ENCODE assay signal across 1 cellular context in the genomic region with DNA sequence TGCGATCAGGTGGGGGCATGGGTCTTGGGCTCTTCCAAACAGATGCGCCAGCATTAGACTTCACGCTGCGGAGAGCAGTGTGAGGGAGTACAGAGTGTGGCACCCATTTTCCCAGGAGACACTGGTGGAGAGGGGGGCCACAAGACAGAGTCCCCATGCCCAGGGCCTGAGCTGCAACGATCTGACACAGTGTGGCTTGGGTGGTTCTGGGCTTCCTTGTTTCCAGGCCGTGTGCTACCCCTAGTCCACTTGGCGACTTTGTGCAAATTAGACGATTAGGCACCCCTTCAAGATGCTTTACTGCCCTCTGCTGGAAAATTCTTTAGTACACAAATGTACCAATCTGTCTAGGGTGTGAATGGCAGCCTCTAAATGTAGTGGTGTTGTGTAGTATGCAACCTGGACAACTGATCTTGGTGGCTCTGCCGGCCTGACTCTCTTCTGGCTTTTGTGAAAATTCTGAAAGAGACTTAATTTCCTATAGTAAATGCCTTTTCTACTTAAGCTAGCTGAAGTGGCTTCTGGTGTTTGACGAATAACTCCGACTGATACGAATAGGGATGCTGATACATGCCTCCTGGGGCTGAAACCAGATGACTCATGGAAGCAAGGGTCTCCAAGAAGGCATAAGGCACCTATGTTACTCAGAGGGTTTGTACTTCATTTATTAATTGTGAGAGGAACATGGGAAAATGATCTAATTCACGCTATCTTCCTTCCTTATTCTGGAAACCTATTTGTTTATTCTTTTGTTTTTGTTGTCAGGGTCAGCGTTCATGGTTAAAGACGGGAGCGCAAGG.
TF ChIP-seq lines count a peak whose summit lies in the region.

No MANE protein-coding gene starts in this region.

TF ChIP-seq in HCT116, 20 proteins besides CTCF, POLR2A, EP300 and RAD21 (continued from another document):
- TF ChIP-seq, protein P1, sequence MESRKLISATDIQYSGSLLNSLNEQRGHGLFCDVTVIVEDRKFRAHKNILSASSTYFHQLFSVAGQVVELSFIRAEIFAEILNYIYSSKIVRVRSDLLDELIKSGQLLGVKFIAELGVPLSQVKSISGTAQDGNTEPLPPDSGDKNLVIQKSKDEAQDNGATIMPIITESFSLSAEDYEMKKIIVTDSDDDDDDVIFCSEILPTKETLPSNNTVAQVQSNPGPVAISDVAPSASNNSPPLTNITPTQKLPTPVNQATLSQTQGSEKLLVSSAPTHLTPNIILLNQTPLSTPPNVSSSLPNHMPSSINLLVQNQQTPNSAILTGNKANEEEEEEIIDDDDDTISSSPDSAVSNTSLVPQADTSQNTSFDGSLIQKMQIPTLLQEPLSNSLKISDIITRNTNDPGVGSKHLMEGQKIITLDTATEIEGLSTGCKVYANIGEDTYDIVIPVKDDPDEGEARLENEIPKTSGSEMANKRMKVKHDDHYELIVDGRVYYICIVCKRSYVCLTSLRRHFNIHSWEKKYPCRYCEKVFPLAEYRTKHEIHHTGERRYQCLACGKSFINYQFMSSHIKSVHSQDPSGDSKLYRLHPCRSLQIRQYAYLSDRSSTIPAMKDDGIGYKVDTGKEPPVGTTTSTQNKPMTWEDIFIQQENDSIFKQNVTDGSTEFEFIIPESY (IDR thresholded peaks at IDR 0.05; ENCODE audit: extremely low read depth, insufficient replicate concordance, low read length), result no peak
- TF ChIP-seq CEBPB (IDR thresholded peaks at IDR 0.05; ENCODE audit: low read depth) (no peak), POLR2AphosphoS5 (IDR thresholded peaks at IDR 0.05; ENCODE audit: low read depth, low read length) (no peak), EZH2phosphoT487 (IDR thresholded peaks at IDR 0.05; ENCODE audit: borderline replicate concordance) (no peak), SP1 (IDR thresholded peaks at IDR 0.05; ENCODE audit: low read depth) (no peak), SRF (IDR thresholded peaks at IDR 0.05; ENCODE audit: low read depth) (no peak), TCF7L2 (IDR thresholded peaks at IDR 0.05; ENCODE audit: borderline replicate concordance, extremely low read depth, insufficient read depth, insufficient read length) (no peak), EGR1 (IDR thresholded peaks at IDR 0.05; ENCODE audit: low read depth) (no peak)
- TF ChIP-seq, protein P2, sequence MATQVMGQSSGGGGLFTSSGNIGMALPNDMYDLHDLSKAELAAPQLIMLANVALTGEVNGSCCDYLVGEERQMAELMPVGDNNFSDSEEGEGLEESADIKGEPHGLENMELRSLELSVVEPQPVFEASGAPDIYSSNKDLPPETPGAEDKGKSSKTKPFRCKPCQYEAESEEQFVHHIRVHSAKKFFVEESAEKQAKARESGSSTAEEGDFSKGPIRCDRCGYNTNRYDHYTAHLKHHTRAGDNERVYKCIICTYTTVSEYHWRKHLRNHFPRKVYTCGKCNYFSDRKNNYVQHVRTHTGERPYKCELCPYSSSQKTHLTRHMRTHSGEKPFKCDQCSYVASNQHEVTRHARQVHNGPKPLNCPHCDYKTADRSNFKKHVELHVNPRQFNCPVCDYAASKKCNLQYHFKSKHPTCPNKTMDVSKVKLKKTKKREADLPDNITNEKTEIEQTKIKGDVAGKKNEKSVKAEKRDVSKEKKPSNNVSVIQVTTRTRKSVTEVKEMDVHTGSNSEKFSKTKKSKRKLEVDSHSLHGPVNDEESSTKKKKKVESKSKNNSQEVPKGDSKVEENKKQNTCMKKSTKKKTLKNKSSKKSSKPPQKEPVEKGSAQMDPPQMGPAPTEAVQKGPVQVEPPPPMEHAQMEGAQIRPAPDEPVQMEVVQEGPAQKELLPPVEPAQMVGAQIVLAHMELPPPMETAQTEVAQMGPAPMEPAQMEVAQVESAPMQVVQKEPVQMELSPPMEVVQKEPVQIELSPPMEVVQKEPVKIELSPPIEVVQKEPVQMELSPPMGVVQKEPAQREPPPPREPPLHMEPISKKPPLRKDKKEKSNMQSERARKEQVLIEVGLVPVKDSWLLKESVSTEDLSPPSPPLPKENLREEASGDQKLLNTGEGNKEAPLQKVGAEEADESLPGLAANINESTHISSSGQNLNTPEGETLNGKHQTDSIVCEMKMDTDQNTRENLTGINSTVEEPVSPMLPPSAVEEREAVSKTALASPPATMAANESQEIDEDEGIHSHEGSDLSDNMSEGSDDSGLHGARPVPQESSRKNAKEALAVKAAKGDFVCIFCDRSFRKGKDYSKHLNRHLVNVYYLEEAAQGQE (IDR thresholded peaks at IDR 0.05; ENCODE audit: low read depth), result no peak
